Comparison of ENCODE assay signal across 19 cellular contexts in the genomic region with DNA sequence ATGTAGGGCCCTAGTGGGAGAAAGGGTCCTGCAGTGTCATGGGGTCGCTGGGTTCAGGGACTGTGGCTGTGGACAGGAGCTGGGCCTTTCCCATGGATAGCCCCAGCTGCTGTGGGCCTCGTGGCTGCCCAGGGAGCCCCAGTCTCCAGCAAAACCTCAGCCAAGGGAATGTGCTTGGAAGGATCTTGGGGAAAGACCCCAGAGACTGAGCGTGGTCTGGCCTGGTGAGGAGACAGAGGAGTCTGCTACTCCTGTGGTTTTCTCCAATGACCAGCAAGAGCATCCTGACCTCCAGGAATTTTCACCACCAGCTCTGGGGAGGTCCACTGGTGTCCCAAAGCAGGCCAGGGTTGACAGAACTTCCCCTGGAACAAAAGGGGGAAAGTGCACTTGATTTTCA. TPM values are rescaled to one million over a fixed set of nuclear protein-coding genes. Genes with fewer than 3 reads are reported as not detected.
"Had no signal": no experiment of that assay in that cellular context is flagged by ENCODE, and none has a peak within 500 bp of the region (broad histone marks: within the 10 kb centered on the region; RNA-seq: fewer than 3 reads in every experiment).

No MANE protein-coding gene starts in this region.

- H3K4me1 Mint-ChIP-seq: immature natural killer cell had no signal

- H3K4me3 Mint-ChIP-seq: immature natural killer cell; memory B cell; naive thymus-derived CD8-positive, alpha-beta T cell; stimulated activated naive CD8-positive, alpha-beta T cell treated with anti-CD3 and anti-CD28 coated beads, Interleukin-15, amount 100 ng/mL, for 72 hours had no signal

- DNase-seq: dorsolateral prefrontal cortex; effector CD8-positive, alpha-beta T cell; foreskin keratinocyte; heart left ventricle; immature natural killer cell; midbrain; naive thymus-derived CD8-positive, alpha-beta T cell; right lobe of liver; stimulated activated CD4-positive, alpha-beta T cell treated with anti-CD3 and anti-CD28 coated beads, Interleukin-12 subunit alpha, Interleukin-12 subunit beta, amount 100 ng/mL, for 4 hours; stimulated activated CD4-positive, alpha-beta T cell treated with anti-CD3 and anti-CD28 coated beads, Interleukin-1b, Interleukin-23, amount 100 ng/mL, for 48 hours; stimulated activated CD4-positive, alpha-beta T cell treated with anti-CD3 and anti-CD28 coated beads, Interleukin-4, amount 100 ng/mL, for 1 hour; stimulated activated CD8-positive, alpha-beta memory T cell treated with anti-CD3 and anti-CD28 coated beads, Interleukin-4, amount 100 ng/mL, for 48 hours; stimulated activated naive CD4-positive, alpha-beta T cell; stimulated activated naive CD8-positive, alpha-beta T cell treated with anti-CD3 and anti-CD28 coated beads, Interleukin-15, amount 100 ng/mL, for 72 hours; transverse colon; upper lobe of right lung had no signal

- H3K9me3 Mint-ChIP-seq: immature natural killer cell; memory B cell; naive thymus-derived CD8-positive, alpha-beta T cell; stimulated activated naive CD8-positive, alpha-beta T cell treated with anti-CD3 and anti-CD28 coated beads, Interleukin-15, amount 100 ng/mL, for 72 hours had no signal

- H3K36me3 Mint-ChIP-seq: immature natural killer cell; memory B cell; naive thymus-derived CD8-positive, alpha-beta T cell had no signal

- ATAC-seq: foreskin keratinocyte; gastroesophageal sphincter; heart left ventricle; naive thymus-derived CD8-positive, alpha-beta T cell; right lobe of liver; stimulated activated naive CD8-positive, alpha-beta T cell treated with anti-CD3 and anti-CD28 coated beads, Interleukin-15, amount 100 ng/mL, for 72 hours; upper lobe of right lung had no signal

- H3K27ac Mint-ChIP-seq: immature natural killer cell, memory B cell, progenitor cell of endocrine pancreas had no signal

RNA-seq across cellular contexts. Expression of a gene that starts 42.3 kb away (rescaled TPM):
- polyA plus RNA-seq: immature natural killer cell had no signal
